ENCODE assay signal across 33 cellular contexts in the genomic region with DNA sequence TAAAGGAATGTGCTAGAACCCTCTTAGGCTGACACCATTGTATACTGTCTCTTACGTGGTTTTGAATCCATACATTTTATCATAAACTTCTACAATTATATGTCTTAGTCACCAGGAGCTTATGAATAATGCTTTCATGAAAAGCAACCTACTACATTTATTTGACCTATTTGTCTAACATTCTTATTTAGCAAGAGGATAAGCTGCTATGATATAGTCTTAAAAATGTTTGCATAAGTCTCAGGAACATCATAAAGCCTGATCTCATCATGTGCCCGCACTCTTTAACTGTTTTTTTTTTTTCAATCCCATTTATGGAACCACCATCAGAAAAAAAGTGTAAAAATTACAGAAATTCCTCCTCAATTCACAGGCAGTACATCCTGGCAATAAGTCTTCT. TPM values are rescaled to one million over a fixed set of nuclear protein-coding genes. Genes with fewer than 3 reads are reported as not detected.
"Had no signal": no experiment of that assay in that cellular context is flagged by ENCODE, and none has a peak within 500 bp of the region (broad histone marks: within the 10 kb centered on the region; RNA-seq: fewer than 3 reads in every experiment).

No MANE protein-coding gene starts in this region.

- H3K4me3 ChIP-seq: colonic mucosa, coronary artery, dorsolateral prefrontal cortex, esophagus muscularis mucosa, esophagus squamous epithelium, gastrocnemius medialis, gastroesophageal sphincter, heart left ventricle, heart right ventricle had no signal

- FAIRE-seq: colon, endometrium, endothelial cell of umbilical vein, frontal cortex had no signal

- H3K27ac ChIP-seq: colonic mucosa, coronary artery, dorsolateral prefrontal cortex, epithelial cell of prostate, esophagus muscularis mucosa, esophagus squamous epithelium, foreskin keratinocyte, gastrocnemius medialis, gastroesophageal sphincter, heart left ventricle, heart right ventricle had no signal

- H3K9me3 ChIP-seq: colonic mucosa, esophagus muscularis mucosa, esophagus squamous epithelium, gastrocnemius medialis, gastroesophageal sphincter had no signal

- H3K27me3 ChIP-seq: colonic mucosa, dorsolateral prefrontal cortex, esophagus muscularis mucosa, esophagus squamous epithelium, foreskin keratinocyte, gastrocnemius medialis, gastroesophageal sphincter, heart left ventricle, heart right ventricle had no signal

- H3K4me1 ChIP-seq: colonic mucosa, esophagus muscularis mucosa, esophagus squamous epithelium, foreskin keratinocyte, gastrocnemius medialis, gastroesophageal sphincter, heart left ventricle, heart right ventricle had no signal

- H3K36me3 ChIP-seq: colonic mucosa, esophagus muscularis mucosa, esophagus squamous epithelium, gastrocnemius medialis, gastroesophageal sphincter, heart left ventricle, heart right ventricle had no signal

- ATAC-seq: effector memory CD8-positive, alpha-beta T cell; esophagus mucosa; foreskin keratinocyte; gastrocnemius medialis; gastroesophageal sphincter; heart left ventricle; heart right ventricle had no signal

- DNase-seq: colonic mucosa; cortex of kidney; dermis blood vessel endothelial cell; dorsolateral prefrontal cortex; effector CD4-positive, alpha-beta T cell; effector CD8-positive, alpha-beta T cell; effector memory CD4-positive, alpha-beta T cell; effector memory CD8-positive, alpha-beta T cell; endodermal cell; erythroblast; esophagus squamous epithelium; foreskin fibroblast; foreskin keratinocyte; foreskin melanocyte; gastrocnemius medialis; glutamatergic neuron; head of caudate nucleus; heart left ventricle; heart right ventricle had no signal

RNA-seq across cellular contexts. Expression of a gene that starts 59.7 kb away (rescaled TPM):
- total RNA-seq: colonic mucosa, dermis blood vessel endothelial cell, dermis microvascular lymphatic vessel endothelial cell, endothelial cell of umbilical vein, epithelial cell of proximal tubule, esophagus mucosa, esophagus muscularis mucosa, esophagus squamous epithelium, fibroblast of lung, fibroblast of villous mesenchyme, foreskin keratinocyte, gastrocnemius medialis, glomerular endothelial cell, heart right ventricle had no signal
- polyA plus RNA-seq: foreskin keratinocyte, heart left ventricle, heart right ventricle had no signal
